8 cellular contexts compared by ENCODE assay signal in genomic region chr1:200837931-200838571, GRCh38. TPM values are rescaled to one million over a fixed set of nuclear protein-coding genes. Genes with fewer than 3 reads are reported as not detected.
DNase-seq lines count a peak whose midpoint lies in the region; ATAC-seq and TF ChIP-seq lines count a peak whose summit lies in the region.
"Had no signal": no experiment of that assay in that cellular context is flagged by ENCODE, and none has a peak within 500 bp of the region (broad histone marks: within the 10 kb centered on the region; RNA-seq: fewer than 3 reads in every experiment).

No MANE protein-coding gene starts in this region.

- ATAC-seq in GM18519 (IDR thresholded peaks at IDR 0.05; ENCODE audit: low FRiP score, unreplicated experiment) = no peak

- TF ChIP-seq CTCF in GM06990 (IDR thresholded peaks at IDR 0.05; ENCODE audit: insufficient read depth, low read length, poor library complexity, severe bottlenecking) (peak; percentile 24), coronary artery (IDR thresholded peaks at IDR 0.05) (peak; percentile 14), prostate gland (IDR thresholded peaks at IDR 0.05) (peak in 3 of 4 experiments; percentile 42 to 58 (median 51))

- H3K27me3 ChIP-seq in GM06990 (replicated peaks; ENCODE audit: control insufficient read depth, insufficient read depth, low read length) (no peaks in the 10 kb centered on the region), prostate gland (replicated peaks; ENCODE audit: insufficient read depth) (no peaks in the 10 kb centered on the region)

- 35% methylated on average over 2 of the region's 2 CpGs for WGBS in prostate gland

- in situ Hi-C loops in G401 (cut with HindIII; ENCODE audit: low sequenced_read_pairs) = no loop called here

- intact Hi-C loops in prostate gland (cut with DNase I) = loop anchor here (5.0 kb wide), 1 partner anchor 216 kb away; the partner anchor contains the start of gene KIF14

- TF ChIP-seq POLR2A in prostate gland (IDR thresholded peaks at IDR 0.05) = no peak

- no peak overlapping the region for H3K4me3 ChIP-seq in GM06990 (replicated peaks; ENCODE audit: low read depth, low read length)
- H3K4me3 ChIP-seq in coronary artery = no peak overlapping the region
- H3K4me3 ChIP-seq in prostate gland = no peak overlapping the region

- DNase-seq in GM06990 (ENCODE audit: extremely low read depth, insufficient read length) (no peak), NCI-H2196 (lab: John Stamatoyannopoulos, UW; ENCODE audit: unreplicated experiment) (peak; percentile 12), coronary artery (ENCODE audit: low spot score) (no peak), prostate gland (ENCODE audit: low spot score) (no peak), G401 (ENCODE audit: low spot score) (no peak)
- no peak for DNase-seq in activated CD4-positive, alpha-beta T cell treated with anti-CD3 and anti-CD28 coated beads, Interleukin-2, amount 50 U/mL, for 48 hours

- H3K36me3 ChIP-seq in GM06990 (ENCODE audit: control insufficient read depth, insufficient read depth, low read length) (no peaks in the 10 kb centered on the region; the same call in 1 of the 2 replicates), prostate gland (no peaks in the 10 kb centered on the region)

- H3K27ac ChIP-seq in coronary artery = no peak overlapping the region
- no peak overlapping the region for H3K27ac ChIP-seq in prostate gland

- H3K9me3 ChIP-seq in prostate gland = no peaks in the 10 kb centered on the region

- no peaks in the 10 kb centered on the region for H3K4me1 ChIP-seq in prostate gland (replicated peaks)

RNA-seq across cellular contexts. Expression of gene GPR25, which starts 34.7 kb away (rescaled TPM):
- 1 to 10 TPM in 1 of 2 donors, not detected in 1; 1.2 TPM for total RNA-seq in prostate gland
- total RNA-seq in G401 (2014; rRNA removed; shearing (Covaris generic)) = not detected in 2 replicates
- total RNA-seq: skeletal muscle tissue had no signal

RNA-seq across cellular contexts. Expression of gene INAVA, which starts 56.6 kb away (rescaled TPM):
- total RNA-seq in prostate gland = 10 to 100 TPM in 1 of 2 donors, 1 to 10 TPM in 1; 7.4 to 27.1 TPM
- 39.3 and 54.7 TPM in 2 replicates for total RNA-seq in G401 (2014; rRNA removed; shearing (Covaris generic))
